ENCODE assay signal across 16 cellular contexts in the genomic region with DNA sequence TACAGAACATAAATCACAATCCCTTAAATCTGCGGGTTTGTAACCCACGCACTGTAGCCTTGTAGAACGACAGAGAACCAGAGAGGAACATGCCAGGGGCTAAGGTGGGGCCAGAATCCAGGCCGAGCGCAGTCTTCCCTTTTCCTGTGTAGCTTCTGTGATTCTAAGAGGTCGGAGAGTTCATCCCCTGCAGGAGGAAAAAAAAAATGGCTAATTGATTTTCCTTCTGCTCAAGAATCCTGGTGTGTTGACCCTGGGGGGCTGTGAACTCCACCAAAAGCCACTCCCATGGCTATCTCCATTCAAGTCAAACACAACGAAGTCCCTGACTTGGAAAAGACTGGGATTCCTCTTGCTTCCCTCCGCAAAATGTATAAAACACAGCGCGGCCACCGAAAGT.
DNase-seq lines count a peak whose midpoint lies in the region; ATAC-seq and TF ChIP-seq lines count a peak whose summit lies in the region.
"Had no signal": no experiment of that assay in that cellular context is flagged by ENCODE, and none has a peak within 500 bp of the region (broad histone marks: within the 10 kb centered on the region; RNA-seq: fewer than 3 reads in every experiment).

No MANE protein-coding gene starts in this region.

- POLR2A ChIA-PET in WTC11 (lab: Charles Lee), result no interaction called here

- no peak for TF ChIP-seq EP300 in gastroesophageal sphincter (IDR thresholded peaks at IDR 0.05)

- H3K36me3 Mint-ChIP-seq in WTC11 (no peaks in the 10 kb centered on the region), progenitor cell of endocrine pancreas (ENCODE audit: insufficient read depth) (peaks cover 4% of the 10 kb centered on the region)
- H3K36me3 Mint-ChIP-seq in activated T-cell treated with anti-CD3 and anti-CD28 coated beads, Interleukin-2, amount 50 U/mL, for 4 hours (ENCODE audit: insufficient read depth), result no peaks in the 10 kb centered on the region

- H3K27ac Mint-ChIP-seq in WTC11 (no peak overlapping the region), progenitor cell of endocrine pancreas (peak overlapping the region; percentile 84)
- H3K27ac Mint-ChIP-seq: CD4-positive, alpha-beta T cell had no signal

- peak; percentile 82 for ATAC-seq in WTC11
- no peak for ATAC-seq in activated T-cell treated with anti-CD3 and anti-CD28 coated beads, Interleukin-2, amount 50 U/mL, for 4 hours
- no peak for ATAC-seq in gastroesophageal sphincter
- ATAC-seq in lower lobe of right lung, result no peak
- ATAC-seq: HCT116 had no signal

- H3K4me3 Mint-ChIP-seq in WTC11 (no peak overlapping the region), progenitor cell of endocrine pancreas (ENCODE audit: low read depth) (peak overlapping the region; percentile 30)
- no peak overlapping the region for H3K4me3 Mint-ChIP-seq in activated T-cell treated with anti-CD3 and anti-CD28 coated beads, Interleukin-2, amount 50 U/mL, for 4 hours
- H3K4me3 Mint-ChIP-seq: CD4-positive, alpha-beta T cell had no signal

- 76 to 86% methylated on average over 7 of the region's 11 CpGs for WGBS in gastroesophageal sphincter (ENCODE audit: low coverage in 1 of 2), 2 donors

- H3K36me3 ChIP-seq in gastroesophageal sphincter, result peaks cover 0 to 2% of the 10 kb centered on the region in 2 donors
- H3K36me3 ChIP-seq in lower lobe of right lung, result no peaks in the 10 kb centered on the region
- H3K36me3 ChIP-seq: BE2C had no signal

- H3K27me3 Mint-ChIP-seq in WTC11 (ENCODE audit: low read depth) (no peaks in the 10 kb centered on the region; the same call in 1 of the 2 replicates), progenitor cell of endocrine pancreas (no peaks in the 10 kb centered on the region)
- peaks cover 3% of the 10 kb centered on the region for H3K27me3 Mint-ChIP-seq in activated T-cell treated with anti-CD3 and anti-CD28 coated beads, Interleukin-2, amount 50 U/mL, for 4 hours (ENCODE audit: low read depth)
- H3K27me3 Mint-ChIP-seq: CD4-positive, alpha-beta T cell had no signal

- TF ChIP-seq CTCF in WTC11 (IDR thresholded peaks at IDR 0.05) (no peak), progenitor cell of endocrine pancreas (IDR thresholded peaks at IDR 0.05; ENCODE audit: unreplicated experiment) (no peak), gastroesophageal sphincter (IDR thresholded peaks at IDR 0.05) (no peak), lower lobe of right lung (IDR thresholded peaks at IDR 0.05) (no peak)

- TF ChIP-seq POLR2A in gastroesophageal sphincter (IDR thresholded peaks at IDR 0.05), result no peak

- CTCF ChIA-PET in WTC11 (lab: Charles Lee), result interaction anchor here (0.7 to 2.0 kb wide), 9 partner anchors 18 to 180 kb away, joined by 3 to 11 read pairs (median 3); no protein-coding TSS in a partner anchor

- H3K27me3 ChIP-seq in gastroesophageal sphincter (no peaks in the 10 kb centered on the region), lower lobe of right lung (ENCODE audit: low read depth) (no peaks in the 10 kb centered on the region)

- H3K4me3 ChIP-seq in gastroesophageal sphincter (no peak overlapping the region), lower lobe of right lung (no peak overlapping the region)
- H3K4me3 ChIP-seq: PC-9 had no signal

- H3K9me3 ChIP-seq in gastroesophageal sphincter (no peaks in the 10 kb centered on the region), lower lobe of right lung (no peaks in the 10 kb centered on the region)
- H3K9me3 ChIP-seq: BE2C had no signal

- DNase-seq in NCI-H69 (lab: John Stamatoyannopoulos, UW), result peak; percentile 66
- DNase-seq in WTC11 (ENCODE audit: low spot score), result no peak
- DNase-seq in islet precursor cell, result peak; percentile 74
- peak; percentile 14 for DNase-seq in progenitor cell of endocrine pancreas (ENCODE audit: low spot score, unreplicated experiment)
- no peak for DNase-seq in activated T-cell treated with anti-CD3 and anti-CD28 coated beads, Interleukin-2, amount 50 U/mL, for 4 hours
- no peak for DNase-seq in lower lobe of right lung
- DNase-seq: BE2C; Calu3; CD4-positive, alpha-beta T cell; NCI-H2107; NCI-H446 treated with DMSO at 0.1 percent for 48 hours; NCI-H774; PC-9 had no signal

- H3K9me3 Mint-ChIP-seq in WTC11 (no peaks in the 10 kb centered on the region), progenitor cell of endocrine pancreas (ENCODE audit: low read depth) (no peaks in the 10 kb centered on the region)
- H3K9me3 Mint-ChIP-seq in activated T-cell treated with anti-CD3 and anti-CD28 coated beads, Interleukin-2, amount 50 U/mL, for 4 hours, result no peaks in the 10 kb centered on the region
- H3K9me3 Mint-ChIP-seq: CD4-positive, alpha-beta T cell had no signal

- no peak overlapping the region for H3K27ac ChIP-seq in gastroesophageal sphincter
- H3K27ac ChIP-seq in lower lobe of right lung, result no peak overlapping the region
- H3K27ac ChIP-seq: HL-60, PC-9 had no signal

- intact Hi-C loops in lower lobe of right lung (cut with DNase I), result loop anchor here (10.0 kb wide), 1 partner anchor 140 kb away; no protein-coding TSS in a partner anchor

- H3K4me1 Mint-ChIP-seq in WTC11 (peaks cover 24% of the 10 kb centered on the region), progenitor cell of endocrine pancreas (ENCODE audit: low read depth) (peaks cover 45% of the 10 kb centered on the region)
- no peaks in the 10 kb centered on the region for H3K4me1 Mint-ChIP-seq in activated T-cell treated with anti-CD3 and anti-CD28 coated beads, Interleukin-2, amount 50 U/mL, for 4 hours (ENCODE audit: low read depth)

- H3K4me1 ChIP-seq in gastroesophageal sphincter (no peaks in the 10 kb centered on the region), lower lobe of right lung (no peaks in the 10 kb centered on the region)
- H3K4me1 ChIP-seq: BE2C had no signal

TF ChIP-seq in WTC11, 78 proteins besides CTCF, POLR2A, EP300 and RAD21:
- TF ChIP-seq NFYB (CRISPR knock-in tag; conservative IDR thresholded peaks at IDR 0.05; ENCODE audit: low read depth) (no peak), SOX15 (CRISPR knock-in tag; IDR thresholded peaks at IDR 0.05) (no peak), ZNF423 (CRISPR knock-in tag; IDR thresholded peaks at IDR 0.05) (no peak), SMAD4 (CRISPR knock-in tag; IDR thresholded peaks at IDR 0.05) (no peak), MXD4 (CRISPR knock-in tag; IDR thresholded peaks at IDR 0.05; ENCODE audit: borderline replicate concordance) (no peak), ZBTB21 (CRISPR knock-in tag; IDR thresholded peaks at IDR 0.05; ENCODE audit: borderline replicate concordance) (no peak), ZNF671 (CRISPR knock-in tag; IDR thresholded peaks at IDR 0.05) (no peak), ZNF263 (CRISPR knock-in tag; IDR thresholded peaks at IDR 0.05; ENCODE audit: low read depth) (no peak), JAZF1 (CRISPR knock-in tag; IDR thresholded peaks at IDR 0.05) (no peak)
- TF ChIP-seq, protein P1, sequence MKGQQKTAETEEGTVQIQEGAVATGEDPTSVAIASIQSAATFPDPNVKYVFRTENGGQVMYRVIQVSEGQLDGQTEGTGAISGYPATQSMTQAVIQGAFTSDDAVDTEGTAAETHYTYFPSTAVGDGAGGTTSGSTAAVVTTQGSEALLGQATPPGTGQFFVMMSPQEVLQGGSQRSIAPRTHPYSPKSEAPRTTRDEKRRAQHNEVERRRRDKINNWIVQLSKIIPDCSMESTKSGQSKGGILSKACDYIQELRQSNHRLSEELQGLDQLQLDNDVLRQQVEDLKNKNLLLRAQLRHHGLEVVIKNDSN (CRISPR knock-in tag; IDR thresholded peaks at IDR 0.05), result no peak
- TF ChIP-seq, protein P2, sequence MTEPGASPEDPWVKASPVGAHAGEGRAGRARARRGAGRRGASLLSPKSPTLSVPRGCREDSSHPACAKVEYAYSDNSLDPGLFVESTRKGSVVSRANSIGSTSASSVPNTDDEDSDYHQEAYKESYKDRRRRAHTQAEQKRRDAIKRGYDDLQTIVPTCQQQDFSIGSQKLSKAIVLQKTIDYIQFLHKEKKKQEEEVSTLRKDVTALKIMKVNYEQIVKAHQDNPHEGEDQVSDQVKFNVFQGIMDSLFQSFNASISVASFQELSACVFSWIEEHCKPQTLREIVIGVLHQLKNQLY (CRISPR knock-in tag; IDR thresholded peaks at IDR 0.05), result no peak

Comparison
In these comparisons a context has a peak if more than half of its experiments do, and no peak if none do; other contexts are left out.
1. DNase-seq: peak in NCI-H69 (single experiment), islet precursor cell (single experiment) and progenitor cell of endocrine pancreas (single experiment); none in WTC11 (single experiment), activated T-cell treated with anti-CD3 and anti-CD28 coated beads, Interleukin-2, amount 50 U/mL, for 4 hours (single experiment) and lower lobe of right lung (single experiment).